1 cellular context compared by ENCODE assay signal in the genomic region with DNA sequence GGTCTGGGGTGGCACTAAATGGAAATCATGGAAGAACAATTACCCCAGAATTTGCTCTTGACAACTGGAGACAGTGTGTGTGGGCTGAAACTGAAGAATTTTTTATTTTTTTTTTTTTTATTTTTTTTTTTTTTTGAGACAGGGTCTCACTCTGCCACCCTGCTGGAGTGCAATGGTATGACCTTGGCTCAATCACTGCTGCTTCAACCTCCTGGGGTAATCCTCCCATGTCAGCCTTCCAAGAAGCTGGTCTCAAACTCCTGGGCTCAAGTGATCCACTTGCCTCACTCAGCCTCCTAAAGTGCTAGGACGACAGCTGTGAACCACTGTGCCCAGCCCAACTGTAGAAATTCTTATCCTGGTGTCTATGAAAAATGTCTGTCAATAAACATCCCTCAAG.
TF ChIP-seq lines count a peak whose summit lies in the region.

No MANE protein-coding gene starts in this region.

TF ChIP-seq in GM12878, 131 proteins besides CTCF, POLR2A, EP300 and RAD21:
- TF ChIP-seq, protein P1, sequence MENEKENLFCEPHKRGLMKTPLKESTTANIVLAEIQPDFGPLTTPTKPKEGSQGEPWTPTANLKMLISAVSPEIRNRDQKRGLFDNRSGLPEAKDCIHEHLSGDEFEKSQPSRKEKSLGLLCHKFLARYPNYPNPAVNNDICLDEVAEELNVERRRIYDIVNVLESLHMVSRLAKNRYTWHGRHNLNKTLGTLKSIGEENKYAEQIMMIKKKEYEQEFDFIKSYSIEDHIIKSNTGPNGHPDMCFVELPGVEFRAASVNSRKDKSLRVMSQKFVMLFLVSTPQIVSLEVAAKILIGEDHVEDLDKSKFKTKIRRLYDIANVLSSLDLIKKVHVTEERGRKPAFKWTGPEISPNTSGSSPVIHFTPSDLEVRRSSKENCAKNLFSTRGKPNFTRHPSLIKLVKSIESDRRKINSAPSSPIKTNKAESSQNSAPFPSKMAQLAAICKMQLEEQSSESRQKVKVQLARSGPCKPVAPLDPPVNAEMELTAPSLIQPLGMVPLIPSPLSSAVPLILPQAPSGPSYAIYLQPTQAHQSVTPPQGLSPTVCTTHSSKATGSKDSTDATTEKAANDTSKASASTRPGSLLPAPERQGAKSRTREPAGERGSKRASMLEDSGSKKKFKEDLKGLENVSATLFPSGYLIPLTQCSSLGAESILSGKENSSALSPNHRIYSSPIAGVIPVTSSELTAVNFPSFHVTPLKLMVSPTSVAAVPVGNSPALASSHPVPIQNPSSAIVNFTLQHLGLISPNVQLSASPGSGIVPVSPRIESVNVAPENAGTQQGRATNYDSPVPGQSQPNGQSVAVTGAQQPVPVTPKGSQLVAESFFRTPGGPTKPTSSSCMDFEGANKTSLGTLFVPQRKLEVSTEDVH (IDR thresholded peaks at IDR 0.05; ENCODE audit: low read depth, partially characterized antibody), result no peak
- TF ChIP-seq YBX1 (IDR thresholded peaks at IDR 0.05) (no peak), SRF (IDR thresholded peaks at IDR 0.05; ENCODE audit: low read depth in 2 of 2, low read length in 2 of 2) (no peak), SMAD1 (IDR thresholded peaks at IDR 0.05; ENCODE audit: low read depth, partially characterized antibody) (no peak), ZNF24 (IDR thresholded peaks at IDR 0.05) (no peak), POLR2AphosphoS5 (IDR thresholded peaks at IDR 0.05; ENCODE audit: low read length) (no peak), NFIC (IDR thresholded peaks at IDR 0.05; ENCODE audit: low read depth, low read length) (no peak)
- TF ChIP-seq, protein P2, sequence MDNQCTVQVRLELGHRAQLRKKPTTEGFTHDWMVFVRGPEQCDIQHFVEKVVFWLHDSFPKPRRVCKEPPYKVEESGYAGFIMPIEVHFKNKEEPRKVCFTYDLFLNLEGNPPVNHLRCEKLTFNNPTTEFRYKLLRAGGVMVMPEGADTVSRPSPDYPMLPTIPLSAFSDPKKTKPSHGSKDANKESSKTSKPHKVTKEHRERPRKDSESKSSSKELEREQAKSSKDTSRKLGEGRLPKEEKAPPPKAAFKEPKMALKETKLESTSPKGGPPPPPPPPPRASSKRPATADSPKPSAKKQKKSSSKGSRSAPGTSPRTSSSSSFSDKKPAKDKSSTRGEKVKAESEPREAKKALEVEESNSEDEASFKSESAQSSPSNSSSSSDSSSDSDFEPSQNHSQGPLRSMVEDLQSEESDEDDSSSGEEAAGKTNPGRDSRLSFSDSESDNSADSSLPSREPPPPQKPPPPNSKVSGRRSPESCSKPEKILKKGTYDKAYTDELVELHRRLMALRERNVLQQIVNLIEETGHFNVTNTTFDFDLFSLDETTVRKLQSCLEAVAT (IDR thresholded peaks at IDR 0.05), result no peak
